In genomic region chr21:34700605-34701004, GRCh38 we compare ENCODE assay signal across 15 cellular contexts. TPM values are rescaled to one million over a fixed set of nuclear protein-coding genes. Genes with fewer than 3 reads are reported as not detected.
DNase-seq lines count a peak whose midpoint lies in the region; ATAC-seq and TF ChIP-seq lines count a peak whose summit lies in the region.
"Had no signal": no experiment of that assay in that cellular context is flagged by ENCODE, and none has a peak within 500 bp of the region (broad histone marks: within the 10 kb centered on the region; RNA-seq: fewer than 3 reads in every experiment).

No MANE protein-coding gene starts in this region.

- H4K8ac ChIP-seq in IMR-90 (ENCODE audit: low read depth in 2 of 2, low read length in 2 of 2) (no peak overlapping the region), trophoblast cell (ENCODE audit: low read depth, low read length) (no peak overlapping the region)

- DNase-seq in IMR-90 (no peak), kidney tubule cell (ENCODE audit: low spot score) (peak; percentile 17), trophoblast cell (peak; percentile 36 to 54), GM03348 (ENCODE audit: low spot score) (no peak)
- DNase-seq: BE2C; CD4-positive, alpha-beta memory T cell; DMS79; H7 had no signal

- TF ChIP-seq CTCF in IMR-90 (conservative IDR thresholded peaks at IDR 0.05; ENCODE audit: low read depth, low read length) (no peak), OCI-LY1 (IDR thresholded peaks at IDR 0.05; ENCODE audit: low read length) (no peak)

- POLR2A ChIA-PET in IMR-90 (lab: Charles Lee; ENCODE audit: unreplicated experiment), result no interaction called here

- H3K4me2 ChIP-seq in IMR-90 (ENCODE audit: low read depth, low read length) (no peak overlapping the region), OCI-LY1 (ENCODE audit: low read length) (peak overlapping the region; percentile 49), trophoblast cell (ENCODE audit: low read length) (no peak overlapping the region)
- H3K4me2 ChIP-seq: A549, GM23338 had no signal

- H3K79me1 ChIP-seq in IMR-90 (ENCODE audit: low read depth in 1 of 2, low read length in 2 of 2) (no peaks in the 10 kb centered on the region), trophoblast cell (ENCODE audit: low read length) (no peaks in the 10 kb centered on the region)

- H3K79me2 ChIP-seq in OCI-LY1 (ENCODE audit: insufficient read depth, low read length), result no peaks in the 10 kb centered on the region
- H3K79me2 ChIP-seq in trophoblast cell (ENCODE audit: control insufficient read depth, insufficient read depth, low read length, poor library complexity), result no peaks in the 10 kb centered on the region

- no peak overlapping the region for H4K5ac ChIP-seq in IMR-90 (ENCODE audit: low read depth, low read length)

- 86% methylated on average over 5 of the region's 10 CpGs; no CpG with 5 or more reads in 1 of the 2 experiments for WGBS in IMR-90 (ENCODE audit: extremely low coverage in 2 of 2, insufficient read length in 1 of 2), 2 experiments
- WGBS in trophoblast cell (ENCODE audit: extremely low coverage, insufficient coverage, insufficient read length), result no CpG with 5 or more reads among the region's 10 CpGs

- no peak overlapping the region for H2BK12ac ChIP-seq in trophoblast cell (ENCODE audit: low read length)

- no peak overlapping the region for H3K56ac ChIP-seq in IMR-90 (ENCODE audit: extremely low read depth, insufficient read depth, low read length)

- in situ Hi-C loops in IMR-90 (cut with MboI; ENCODE audit: low sequenced_read_pairs), result no loop called here

- ATAC-seq in IMR-90 (ENCODE audit: low read depth) (no peak), HG03460 (IDR thresholded peaks at IDR 0.05; ENCODE audit: unreplicated experiment) (no peak), HG02870 (IDR thresholded peaks at IDR 0.05; ENCODE audit: unreplicated experiment) (no peak)
- ATAC-seq: A549, GM23338 had no signal

- H2BK120ac ChIP-seq in IMR-90 (ENCODE audit: low read depth, low read length), result no peak overlapping the region
- H2BK120ac ChIP-seq in trophoblast cell (ENCODE audit: insufficient read depth, low read length, poor library complexity), result no peak overlapping the region

- H3K27me3 ChIP-seq in IMR-90 (ENCODE audit: control insufficient read depth, insufficient read depth, low read length) (no peaks in the 10 kb centered on the region), OCI-LY1 (ENCODE audit: insufficient read depth, low read length) (no peaks in the 10 kb centered on the region; the same call in 1 of the 2 replicates), trophoblast cell (ENCODE audit: insufficient read depth, low read length) (no peaks in the 10 kb centered on the region)
- H3K27me3 ChIP-seq: BE2C had no signal

- TF ChIP-seq POLR2A in IMR-90 (IDR thresholded peaks at IDR 0.05; ENCODE audit: low read depth, low read length), result no peak

- H4K20me1 ChIP-seq in IMR-90 (ENCODE audit: insufficient read depth, low read length) (no peaks in the 10 kb centered on the region), OCI-LY1 (ENCODE audit: insufficient read depth, low read length) (no peaks in the 10 kb centered on the region)

- H3K4me3 ChIP-seq in IMR-90 (ENCODE audit: insufficient read depth, low read depth, low read length), result no peak overlapping the region
- peak overlapping the region; percentile 36 for H3K4me3 ChIP-seq in OCI-LY1 (ENCODE audit: low read depth, low read length, poor library complexity, severe bottlenecking)
- no peak overlapping the region for H3K4me3 ChIP-seq in trophoblast cell (ENCODE audit: low read depth, low read length)
- H3K4me3 ChIP-seq: A549, GM23338 had no signal

- intact Hi-C loops in IMR-90 (cut with micrococcal nuclease), result loop anchor here (5.0 kb wide), 1 partner anchor 102 kb away; no protein-coding TSS in a partner anchor

- BruUV-seq in IMR-90 (replicated peaks; lab: Mats Ljungman, UMichigan), result no TSS peak

- no peaks in the 10 kb centered on the region for H3K9me3 ChIP-seq in IMR-90 (ENCODE audit: control insufficient read depth, insufficient read depth, low read length)
- no peaks in the 10 kb centered on the region for H3K9me3 ChIP-seq in OCI-LY1 (ENCODE audit: low read length)
- H3K9me3 ChIP-seq in trophoblast cell (ENCODE audit: insufficient read depth, low read depth, low read length), result no peaks in the 10 kb centered on the region
- H3K9me3 ChIP-seq: A549, BE2C had no signal

- H3K9ac ChIP-seq in IMR-90 (ENCODE audit: low read depth, low read length), result no peak overlapping the region
- H3K9ac ChIP-seq in OCI-LY1 (ENCODE audit: low read length), result no peak overlapping the region
- no peak overlapping the region for H3K9ac ChIP-seq in trophoblast cell (ENCODE audit: low read length)

- peaks cover 22% of the 10 kb centered on the region for H3K9me1 ChIP-seq in IMR-90 (ENCODE audit: insufficient read depth, low read length)

- H2BK15ac ChIP-seq in IMR-90 (ENCODE audit: low read depth, low read length), result 0 out of 3 replicates have a peak overlapping the region, but pooled peaks have one; percentile 7

- H2AFZ ChIP-seq in IMR-90 (replicated peaks; ENCODE audit: low read length, poor library complexity) (no peak overlapping the region), OCI-LY1 (ENCODE audit: low read length) (no peak overlapping the region), trophoblast cell (ENCODE audit: insufficient read depth, low read length, poor library complexity) (no peak overlapping the region)
- H2AFZ ChIP-seq: GM23338 had no signal

- no peaks in the 10 kb centered on the region for H3F3A ChIP-seq in OCI-LY1 (ENCODE audit: insufficient read depth, low read length)

- H3K23ac ChIP-seq in IMR-90 (ENCODE audit: low read depth, low read length), result no peak overlapping the region; the same call in 1 of the 2 replicates
- H3K23ac ChIP-seq in trophoblast cell (ENCODE audit: low read length), result no peak overlapping the region

- no peaks in the 10 kb centered on the region for H3K36me3 ChIP-seq in IMR-90 (ENCODE audit: control insufficient read depth, insufficient read depth, low read length)
- H3K36me3 ChIP-seq in OCI-LY1 (ENCODE audit: insufficient read depth, low read length), result no peaks in the 10 kb centered on the region
- no peaks in the 10 kb centered on the region for H3K36me3 ChIP-seq in trophoblast cell (ENCODE audit: control insufficient read depth in 1 of 2, insufficient read depth in 2 of 2, low read length in 2 of 2)
- H3K36me3 ChIP-seq: BE2C had no signal

- H3K4ac ChIP-seq in IMR-90 (ENCODE audit: low read depth, low read length) (no peak overlapping the region), trophoblast cell (ENCODE audit: low read depth, low read length) (no peak overlapping the region)

- H4K12ac ChIP-seq in trophoblast cell (ENCODE audit: low read depth, low read length), result no peak overlapping the region

- no peak overlapping the region for H2AK9ac ChIP-seq in IMR-90 (replicated peaks; ENCODE audit: low read depth, low read length, poor library complexity)

- CTCF ChIA-PET in IMR-90 (lab: Yijun Ruan, JAX), result no interaction called here

- H2AK5ac ChIP-seq in IMR-90 (ENCODE audit: low read depth, low read length) (0 out of 2 replicates have a peak overlapping the region, but pooled peaks have one; percentile 6), trophoblast cell (ENCODE audit: low read length) (no peak overlapping the region)

- H4K91ac ChIP-seq in IMR-90 (ENCODE audit: insufficient read depth, low read depth, low read length) (no peak overlapping the region), trophoblast cell (ENCODE audit: low read depth, low read length) (no peak overlapping the region)

- dilution Hi-C loops in IMR-90 (cut with HindIII; ENCODE audit: low sequenced_read_pairs, unreplicated experiment), result no loop called here

- no peak overlapping the region for H3K18ac ChIP-seq in IMR-90 (ENCODE audit: low read depth, low read length)
- H3K18ac ChIP-seq in trophoblast cell (ENCODE audit: low read length), result no peak overlapping the region

- H3K4me1 ChIP-seq in IMR-90 (ENCODE audit: control insufficient read depth, insufficient read depth, low read length) (peaks cover 15% of the 10 kb centered on the region), OCI-LY1 (ENCODE audit: insufficient read depth, low read length, severe bottlenecking) (peaks cover 14% of the 10 kb centered on the region), trophoblast cell (ENCODE audit: control insufficient read depth in 1 of 2, insufficient read depth in 2 of 2, low read length in 2 of 2) (peaks cover 5 to 11% of the 10 kb centered on the region in 2 experiments)
- H3K4me1 ChIP-seq: A549, BE2C had no signal

- no peak overlapping the region for H3K14ac ChIP-seq in IMR-90 (replicated peaks; ENCODE audit: low read depth, low read length)
- H3K14ac ChIP-seq in trophoblast cell (ENCODE audit: low read length), result no peak overlapping the region

- no peak overlapping the region for H3K27ac ChIP-seq in IMR-90 (ENCODE audit: insufficient read depth, low read length)
- H3K27ac ChIP-seq in OCI-LY1 (ENCODE audit: low read depth, low read length, poor library complexity, severe bottlenecking), result no peak overlapping the region
- no peak overlapping the region for H3K27ac ChIP-seq in trophoblast cell (ENCODE audit: low read depth, low read length)
- H3K27ac ChIP-seq: A549, C4-2B had no signal

- H2BK20ac ChIP-seq in IMR-90 (ENCODE audit: low read depth, low read length), result no peak overlapping the region; the same call in 1 of the 2 replicates

- no peaks in the 10 kb centered on the region for H3K9me2 ChIP-seq in OCI-LY1 (ENCODE audit: low read depth, low read length)

- no peak for TF ChIP-seq RAD21 in IMR-90 (IDR thresholded peaks at IDR 0.05; ENCODE audit: low read length)

- H2BK5ac ChIP-seq in IMR-90 (ENCODE audit: low read depth, low read length, poor library complexity, severe bottlenecking) (no peak overlapping the region), trophoblast cell (ENCODE audit: low read depth, low read length, poor library complexity) (no peak overlapping the region)

TF ChIP-seq in IMR-90, 13 proteins besides CTCF, POLR2A, EP300 and RAD21 (continues in another document):
- TF ChIP-seq SMC3 (IDR thresholded peaks at IDR 0.05; ENCODE audit: low read depth, low read length) (no peak), MAFK (IDR thresholded peaks at IDR 0.05; ENCODE audit: low read depth, low read length) (no peak), ELK1 (IDR thresholded peaks at IDR 0.05; ENCODE audit: borderline replicate concordance, low read depth, low read length) (no peak), CHD1 (IDR thresholded peaks at IDR 0.05; ENCODE audit: low read depth, low read length) (no peak)

RNA-seq across cellular contexts. Expression of gene CLIC6, which starts 31.8 kb away (rescaled TPM):
- not detected in 2 replicates for total RNA-seq in IMR-90 (2012; rRNA removed)
- not detected in 2 replicates for polyA plus RNA-seq in IMR-90 (2012; rRNA removed)
- not detected in 2 replicates for polyA plus RNA-seq in IMR-90 (2012; cell fraction: cytosol; rRNA removed)
- not detected in 2 replicates for polyA plus RNA-seq in IMR-90 (2012; cell fraction: nucleus; rRNA removed; ENCODE audit: low replicate concordance)
- polyA plus RNA-seq in trophoblast cell (2013), result 0.18 and 0.19 TPM in 2 replicates
- polyA plus RNA-seq: AG04450 had no signal

Comparison
In these comparisons a context has a peak if more than half of its experiments do, and no peak if none do; other contexts are left out.
1. DNase-seq: peak in kidney tubule cell (single experiment) and trophoblast cell (2 of 2); none in IMR-90 (single experiment) and GM03348 (single experiment).